25 cellular contexts compared by ENCODE assay signal in genomic region chr3:8875831-8876230, GRCh38.
"Had no signal": no experiment of that assay in that cellular context is flagged by ENCODE, and none has a peak within 500 bp of the region (broad histone marks: within the 10 kb centered on the region; RNA-seq: fewer than 3 reads in every experiment).

No MANE protein-coding gene starts in this region.

- DNase-seq: activated CD4-positive, alpha-beta T cell treated with anti-CD3 and anti-CD28 coated beads for 1 hour; activated CD4-positive, alpha-beta T cell treated with anti-CD3 and anti-CD28 coated beads, Interleukin-2, amount 10 ng/mL, durations not matched to agents 24 days and 14 days; activated CD4-positive, alpha-beta T cell treated with anti-CD3 and anti-CD28 coated beads, Interleukin-2, amount 50 U/mL, for 48 hours; activated CD8-positive, alpha-beta memory T cell treated with anti-CD3 and anti-CD28 coated beads, Interleukin-2, amount 10 ng/mL, durations not matched to agents 7 days and 5 days; activated gamma-delta T cell; activated naive CD4-positive, alpha-beta T cell treated with anti-CD3 and anti-CD28 coated beads for 36 hours; activated T-cell treated with anti-CD3 and anti-CD28 coated beads, Interleukin-2, amount 50 U/mL, for 48 hours; amygdala; brain microvascular endothelial cell; KG1; NCI-H1092; NCI-H1417; NCI-H1930; NCI-H345; NCI-H510A; NCI-H69; Peyer's patch; SHP77; SW 1271 had no signal

- H3K4me3 Mint-ChIP-seq: activated CD4-positive, alpha-beta T cell treated with anti-CD3 and anti-CD28 coated beads, Interleukin-2, amount 10 ng/mL, durations not matched to agents 24 days and 14 days; activated CD8-positive, alpha-beta memory T cell treated with anti-CD3 and anti-CD28 coated beads, Interleukin-2, amount 10 ng/mL, durations not matched to agents 7 days and 5 days; activated naive CD4-positive, alpha-beta T cell treated with anti-CD3 and anti-CD28 coated beads for 36 hours; activated naive CD8-positive, alpha-beta T cell; activated T-helper 17 cell treated with anti-CD3 and anti-CD28 coated beads, Interleukin-2, amount 50 U/mL, for 72 hours; WTC11 had no signal

- H3K27ac Mint-ChIP-seq: activated CD4-positive, alpha-beta T cell treated with anti-CD3 and anti-CD28 coated beads, Interleukin-2, amount 10 ng/mL, durations not matched to agents 24 days and 14 days; activated CD8-positive, alpha-beta memory T cell treated with anti-CD3 and anti-CD28 coated beads, Interleukin-2, amount 10 ng/mL, durations not matched to agents 7 days and 5 days; activated naive CD4-positive, alpha-beta T cell treated with anti-CD3 and anti-CD28 coated beads for 36 hours; activated naive CD8-positive, alpha-beta T cell; activated T-helper 17 cell treated with anti-CD3 and anti-CD28 coated beads, Interleukin-2, amount 50 U/mL, for 72 hours; WTC11 had no signal

- H3K27me3 ChIP-seq: brain microvascular endothelial cell, Peyer's patch, SJSA1 had no signal

- H3K27me3 Mint-ChIP-seq: activated CD4-positive, alpha-beta T cell treated with anti-CD3 and anti-CD28 coated beads, Interleukin-2, amount 10 ng/mL, durations not matched to agents 24 days and 14 days; activated CD8-positive, alpha-beta memory T cell treated with anti-CD3 and anti-CD28 coated beads, Interleukin-2, amount 10 ng/mL, durations not matched to agents 7 days and 5 days; activated naive CD8-positive, alpha-beta T cell; activated T-helper 17 cell treated with anti-CD3 and anti-CD28 coated beads, Interleukin-2, amount 50 U/mL, for 72 hours had no signal

- H3K27ac ChIP-seq: brain microvascular endothelial cell, Peyer's patch, RWPE1, SJSA1 had no signal

- H3K9me3 ChIP-seq: Peyer's patch, SJSA1 had no signal

- H3K36me3 ChIP-seq: Peyer's patch had no signal

- H3K4me1 Mint-ChIP-seq: activated CD4-positive, alpha-beta T cell treated with anti-CD3 and anti-CD28 coated beads, Interleukin-2, amount 10 ng/mL, durations not matched to agents 24 days and 14 days; activated CD8-positive, alpha-beta memory T cell treated with anti-CD3 and anti-CD28 coated beads, Interleukin-2, amount 10 ng/mL, durations not matched to agents 7 days and 5 days; activated T-helper 17 cell treated with anti-CD3 and anti-CD28 coated beads, Interleukin-2, amount 50 U/mL, for 72 hours; WTC11 had no signal

- H3K9me3 Mint-ChIP-seq: activated CD4-positive, alpha-beta T cell treated with anti-CD3 and anti-CD28 coated beads, Interleukin-2, amount 10 ng/mL, durations not matched to agents 24 days and 14 days; activated naive CD4-positive, alpha-beta T cell treated with anti-CD3 and anti-CD28 coated beads for 36 hours; activated T-helper 17 cell treated with anti-CD3 and anti-CD28 coated beads, Interleukin-2, amount 50 U/mL, for 72 hours had no signal

- ATAC-seq: activated CD8-positive, alpha-beta memory T cell treated with anti-CD3 and anti-CD28 coated beads, Interleukin-2, amount 10 ng/mL, durations not matched to agents 7 days and 5 days; activated T-helper 17 cell treated with anti-CD3 and anti-CD28 coated beads, Interleukin-2, amount 50 U/mL, for 72 hours; SK-N-SH treated with all-trans-retinoic acid at 6 μM for 48 hours; WTC11 had no signal

- H3K4me1 ChIP-seq: Peyer's patch had no signal

- H3K4me3 ChIP-seq: Peyer's patch, SJSA1 had no signal
